12 cellular contexts compared by ENCODE assay signal in the genomic region with DNA sequence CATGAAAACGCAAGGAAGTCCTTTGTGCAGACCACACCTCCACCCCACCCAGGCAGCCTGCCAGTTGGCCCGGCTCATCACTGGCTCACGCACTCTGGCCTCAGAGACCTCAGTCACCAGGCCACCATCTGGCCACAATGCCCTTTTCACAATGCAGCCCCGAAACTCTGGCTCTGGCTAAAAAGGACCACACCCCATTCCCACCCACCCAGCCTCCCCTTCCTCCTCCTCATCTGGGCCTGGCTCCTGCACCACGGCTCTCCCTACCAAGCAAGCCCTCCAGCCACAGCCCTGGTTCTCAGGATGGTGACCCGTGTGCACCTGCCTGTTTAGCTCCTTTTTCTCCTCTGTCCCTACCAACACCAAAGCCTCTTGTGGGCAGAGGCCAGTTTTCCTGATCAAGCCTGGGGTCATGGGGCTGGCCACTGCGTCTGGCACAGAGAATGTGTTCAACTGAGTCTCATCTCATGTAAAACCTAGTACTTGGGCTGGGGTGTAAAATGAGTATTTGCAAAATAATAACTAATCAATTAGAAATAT. TPM values are rescaled to one million over a fixed set of nuclear protein-coding genes. Genes with fewer than 3 reads are reported as not detected.
DNase-seq lines count a peak whose midpoint lies in the region; ATAC-seq and TF ChIP-seq lines count a peak whose summit lies in the region.
"Had no signal": no experiment of that assay in that cellular context is flagged by ENCODE, and none has a peak within 500 bp of the region (broad histone marks: within the 10 kb centered on the region; RNA-seq: fewer than 3 reads in every experiment).

No MANE protein-coding gene starts in this region.

- no peaks in the 10 kb centered on the region for H3K27me3 Mint-ChIP-seq in MCF 10A (ENCODE audit: insufficient read depth, unreplicated experiment)
- H3K27me3 Mint-ChIP-seq in activated naive CD8-positive, alpha-beta T cell treated with anti-CD3 and anti-CD28 coated beads for 36 hours = no peaks in the 10 kb centered on the region
- H3K27me3 Mint-ChIP-seq: central memory CD8-positive, alpha-beta T cell had no signal

- H3K4me2 ChIP-seq in mammary epithelial cell (ENCODE audit: insufficient read depth, low read depth, low read length) = no peak overlapping the region
- H3K4me2 ChIP-seq in mesenchymal stem cell (ENCODE audit: low read length, poor library complexity, severe bottlenecking) = no peak overlapping the region

- H3K79me2 ChIP-seq in mammary epithelial cell (ENCODE audit: insufficient read depth, low read length) = peaks cover 67% of the 10 kb centered on the region

- no peak overlapping the region for H2BK15ac ChIP-seq in mesenchymal stem cell (ENCODE audit: low read depth, poor library complexity, severe bottlenecking)

- in situ Hi-C loops in mammary epithelial cell (cut with MboI; ENCODE audit: low sequenced_read_pairs in 2 of 2) = no loop called here

- H3K27me3 ChIP-seq in mammary epithelial cell (ENCODE audit: insufficient read depth, low read length) (no peaks in the 10 kb centered on the region), mesenchymal stem cell (ENCODE audit: control insufficient read depth in 1 of 2, insufficient read depth in 1 of 2, low read length in 2 of 2) (no peaks in the 10 kb centered on the region), aorta (ENCODE audit: control insufficient read depth in 1 of 2, insufficient read depth in 2 of 2, low read length in 1 of 2) (no peaks in the 10 kb centered on the region)

- no peak overlapping the region for H2AFZ ChIP-seq in mammary epithelial cell (ENCODE audit: low read depth, low read length)
- H2AFZ ChIP-seq in mesenchymal stem cell (ENCODE audit: low read depth, low read length) = no peak overlapping the region

- peaks cover 9% of the 10 kb centered on the region for H3K4me1 Mint-ChIP-seq in MCF 10A (ENCODE audit: insufficient read depth, unreplicated experiment)
- peaks cover 31% of the 10 kb centered on the region for H3K4me1 Mint-ChIP-seq in activated naive CD8-positive, alpha-beta T cell treated with anti-CD3 and anti-CD28 coated beads for 36 hours

- H3K14ac ChIP-seq in mesenchymal stem cell (ENCODE audit: low read length in 2 of 2) = no peak overlapping the region

- no TSS peak for BruUV-seq in MCF 10A (replicated peaks; lab: Mats Ljungman, UMichigan)
- BruUV-seq in mammary epithelial cell (replicated peaks; lab: Mats Ljungman, UMichigan) = no TSS peak

- H3K4me3 ChIP-seq in mammary epithelial cell (replicated peaks in 1 of 3; ENCODE audit: insufficient read depth in 1 of 3, low read depth in 2 of 3, low read length in 3 of 3) = no peak overlapping the region
- H3K4me3 ChIP-seq in choroid plexus epithelial cell (ENCODE audit: low read depth, low read length) = no peak overlapping the region
- H3K4me3 ChIP-seq in mesenchymal stem cell (ENCODE audit: insufficient read depth in 1 of 2, low read depth in 1 of 2, low read length in 2 of 2) = no peak overlapping the region
- H3K4me3 ChIP-seq in aorta (ENCODE audit: low read length in 2 of 2) = no peak overlapping the region

- no peak overlapping the region for H2BK120ac ChIP-seq in mesenchymal stem cell (ENCODE audit: low read depth, low read length)

- H3K4me3 Mint-ChIP-seq in MCF 10A (ENCODE audit: unreplicated experiment) = no peak overlapping the region
- no peak overlapping the region for H3K4me3 Mint-ChIP-seq in activated naive CD8-positive, alpha-beta T cell treated with anti-CD3 and anti-CD28 coated beads for 36 hours
- H3K4me3 Mint-ChIP-seq: central memory CD8-positive, alpha-beta T cell had no signal

- H3K9me3 ChIP-seq in mammary epithelial cell (replicated peaks; ENCODE audit: insufficient read depth, low read length) = no peaks in the 10 kb centered on the region
- no peaks in the 10 kb centered on the region for H3K9me3 ChIP-seq in mesenchymal stem cell (ENCODE audit: control insufficient read depth, low read length)
- no peaks in the 10 kb centered on the region for H3K9me3 ChIP-seq in aorta (ENCODE audit: control insufficient read depth, low read length)

- H3K27ac ChIP-seq in mammary epithelial cell (ENCODE audit: insufficient read depth, low read depth, low read length) (no peak overlapping the region), mesenchymal stem cell (ENCODE audit: low read length, poor library complexity, severe bottlenecking) (no peak overlapping the region), aorta (ENCODE audit: low read depth in 1 of 2, low read length in 2 of 2) (no peak overlapping the region)

- dilution Hi-C loops in mammary epithelial cell (cut with HindIII; ENCODE audit: low sequenced_read_pairs) = no loop called here

- CTCF ChIA-PET in MCF 10A (lab: Yijun Ruan, JAX) = interaction anchor here (1.0 kb wide), 1 partner anchor 268 kb away, joined by 3 read pairs; no protein-coding TSS in a partner anchor
- CTCF ChIA-PET in mammary epithelial cell (lab: Charles Lee; ENCODE audit: low non-redundant PET) = no interaction called here

- H2BK12ac ChIP-seq in mesenchymal stem cell (ENCODE audit: low read length in 2 of 2) = no peak overlapping the region

- peaks cover 60% of the 10 kb centered on the region for H3K79me1 ChIP-seq in mesenchymal stem cell (replicated peaks; ENCODE audit: low read length, poor library complexity, severe bottlenecking)

- H3K27ac Mint-ChIP-seq in MCF 10A (ENCODE audit: low read depth, unreplicated experiment) = peak overlapping the region; percentile 39
- no peak overlapping the region for H3K27ac Mint-ChIP-seq in activated naive CD8-positive, alpha-beta T cell treated with anti-CD3 and anti-CD28 coated beads for 36 hours

- POLR2A ChIA-PET in MCF 10A (lab: Yijun Ruan, JAX) = no interaction called here

- no peaks in the 10 kb centered on the region for H3K9me3 Mint-ChIP-seq in MCF 10A (ENCODE audit: unreplicated experiment)
- H3K9me3 Mint-ChIP-seq in activated naive CD8-positive, alpha-beta T cell treated with anti-CD3 and anti-CD28 coated beads for 36 hours = no peaks in the 10 kb centered on the region
- H3K9me3 Mint-ChIP-seq: central memory CD8-positive, alpha-beta T cell had no signal

- no peak for ATAC-seq in aorta (ENCODE audit: low FRiP score)
- no peak for ATAC-seq in HG03108 (IDR thresholded peaks at IDR 0.05; ENCODE audit: unreplicated experiment)
- ATAC-seq: esophagus mucosa had no signal

- DNase-seq in MCF 10A (ENCODE audit: unreplicated experiment) (peak; percentile 19), mammary epithelial cell (no peak), choroid plexus epithelial cell (ENCODE audit: low read depth) (peak; percentile 8), mesenchymal stem cell (no peak), aorta (peak; percentile 63 to 83), middle frontal gyrus (ENCODE audit: extremely low spot score, low spot score) (no peak)
- DNase-seq in activated naive CD8-positive, alpha-beta T cell treated with anti-CD3 and anti-CD28 coated beads for 36 hours = no peak
- DNase-seq: NCI-H446; stimulated activated CD4-positive, alpha-beta T cell treated with anti-CD3 and anti-CD28 coated beads, Interleukin-15, amount 100 ng/mL, for 24 hours had no signal

- peak overlapping the region; percentile 12 for H4K8ac ChIP-seq in mesenchymal stem cell (ENCODE audit: low read length)

- H3K4me1 ChIP-seq in mammary epithelial cell (ENCODE audit: insufficient read depth, low read length) (no peaks in the 10 kb centered on the region), mesenchymal stem cell (ENCODE audit: control insufficient read depth, insufficient read depth, low read depth, low read length) (peaks cover 34% of the 10 kb centered on the region), aorta (ENCODE audit: control insufficient read depth in 1 of 2, insufficient read depth in 2 of 2, low read length in 2 of 2) (no peaks in the 10 kb centered on the region)

- no peak for TF ChIP-seq CTCF in MCF 10A (IDR thresholded peaks at IDR 0.05; ENCODE audit: unreplicated experiment)
- no peak for TF ChIP-seq CTCF in mammary epithelial cell (conservative IDR thresholded peaks at IDR 0.05 in 1 of 2, IDR thresholded peaks at IDR 0.05 in 1 of 2; ENCODE audit: extremely low read depth in 1 of 2, insufficient read depth in 1 of 2, low read depth in 1 of 2, low read length in 2 of 2)
- no peak for TF ChIP-seq CTCF in choroid plexus epithelial cell (conservative IDR thresholded peaks at IDR 0.05; ENCODE audit: low read depth, low read length)

- H3K36me3 ChIP-seq in mammary epithelial cell (ENCODE audit: insufficient read depth, low read length) (no peaks in the 10 kb centered on the region), mesenchymal stem cell (ENCODE audit: control insufficient read depth in 1 of 2, insufficient read depth in 2 of 2, low read depth in 1 of 2, low read length in 2 of 2) (peaks cover 0 to 29% of the 10 kb centered on the region in 2 experiments), aorta (ENCODE audit: control insufficient read depth in 1 of 2, insufficient read depth in 2 of 2, low read length in 1 of 2) (no peaks in the 10 kb centered on the region)

- H3K18ac ChIP-seq in mesenchymal stem cell (ENCODE audit: low read depth in 1 of 2, low read length in 2 of 2) = no peak overlapping the region

- H3K9ac ChIP-seq in mammary epithelial cell (ENCODE audit: insufficient read depth, low read length) (no peak overlapping the region), mesenchymal stem cell (ENCODE audit: low read length) (no peak overlapping the region)

- no peak overlapping the region for H2AK5ac ChIP-seq in mesenchymal stem cell (ENCODE audit: low read length, severe bottlenecking)

- no peak overlapping the region for H3K4ac ChIP-seq in mesenchymal stem cell (ENCODE audit: low read depth in 1 of 2, low read length in 2 of 2)

- H3K36me3 Mint-ChIP-seq in MCF 10A (ENCODE audit: insufficient read depth, unreplicated experiment) = peaks cover 13% of the 10 kb centered on the region
- peaks cover 4% of the 10 kb centered on the region for H3K36me3 Mint-ChIP-seq in activated naive CD8-positive, alpha-beta T cell treated with anti-CD3 and anti-CD28 coated beads for 36 hours

- H3K23ac ChIP-seq in mesenchymal stem cell (ENCODE audit: low read length in 2 of 2) = no peak overlapping the region

- WGBS in mammary epithelial cell (ENCODE audit: low coverage, missing lambda C conversion rate) = 100% methylated on average over 1 of the region's 7 CpGs
- 98% methylated on average over 6 of the region's 7 CpGs for WGBS in mesenchymal stem cell
- 53 to 56% methylated on average over 7 of the region's 7 CpGs for WGBS in aorta, 2 donors

- H4K91ac ChIP-seq in mesenchymal stem cell (ENCODE audit: low read length) = peak overlapping the region; percentile 18

- intact Hi-C loops in MCF 10A (cut with micrococcal nuclease) (no loop called here), mammary epithelial cell (cut with micrococcal nuclease) (loop anchor here (10.0 kb wide), 1 partner anchor 359 kb away; no protein-coding TSS in a partner anchor), aorta (cut with DNase I) (loop anchor here in 1 of 2 donors (10.0 kb wide), 1 partner anchor 169 kb away; no protein-coding TSS in a partner anchor)

- H2BK5ac ChIP-seq in mesenchymal stem cell (ENCODE audit: low read depth, low read length, poor library complexity, severe bottlenecking) = no peak overlapping the region

- no peaks in the 10 kb centered on the region for H4K20me1 ChIP-seq in mammary epithelial cell (ENCODE audit: insufficient read depth, low read length)

RNA-seq across cellular contexts. Expression of a gene that starts 7.3 kb away (rescaled TPM):
- total RNA-seq in MCF 10A (2022) (21.8 and 23.8 TPM in 2 replicates), mammary epithelial cell (10 to 100 TPM; 18.4 to 20.2 TPM), aorta (10 to 100 TPM; 50.7 to 75.5 TPM)
- polyA plus RNA-seq in mammary epithelial cell (8.9 TPM), aorta (1 to 10 TPM; 6.8 to 9.6 TPM)
- polyA minus RNA-seq in mammary epithelial cell = 12.6 TPM
- 7.9 TPM for polyA plus RNA-seq in mesenchymal stem cell (2013, experiment 1 of 2)
- 8.8 TPM for polyA plus RNA-seq in mesenchymal stem cell (2013, experiment 2 of 2)
- 10 to 100 TPM; 19.1 to 20.2 TPM for total RNA-seq in activated naive CD8-positive, alpha-beta T cell treated with anti-CD3 and anti-CD28 coated beads for 36 hours

Comparison
In these comparisons a context has a peak if more than half of its experiments do, and no peak if none do; other contexts are left out.
1. DNase-seq: peak in MCF 10A (single experiment), choroid plexus epithelial cell (single experiment) and aorta (2 of 2); none in mammary epithelial cell (single experiment), mesenchymal stem cell (single experiment), middle frontal gyrus (single experiment) and activated naive CD8-positive, alpha-beta T cell treated with anti-CD3 and anti-CD28 coated beads for 36 hours (single experiment).